Comparison of ENCODE assay signal across 16 cellular contexts in the genomic region with DNA sequence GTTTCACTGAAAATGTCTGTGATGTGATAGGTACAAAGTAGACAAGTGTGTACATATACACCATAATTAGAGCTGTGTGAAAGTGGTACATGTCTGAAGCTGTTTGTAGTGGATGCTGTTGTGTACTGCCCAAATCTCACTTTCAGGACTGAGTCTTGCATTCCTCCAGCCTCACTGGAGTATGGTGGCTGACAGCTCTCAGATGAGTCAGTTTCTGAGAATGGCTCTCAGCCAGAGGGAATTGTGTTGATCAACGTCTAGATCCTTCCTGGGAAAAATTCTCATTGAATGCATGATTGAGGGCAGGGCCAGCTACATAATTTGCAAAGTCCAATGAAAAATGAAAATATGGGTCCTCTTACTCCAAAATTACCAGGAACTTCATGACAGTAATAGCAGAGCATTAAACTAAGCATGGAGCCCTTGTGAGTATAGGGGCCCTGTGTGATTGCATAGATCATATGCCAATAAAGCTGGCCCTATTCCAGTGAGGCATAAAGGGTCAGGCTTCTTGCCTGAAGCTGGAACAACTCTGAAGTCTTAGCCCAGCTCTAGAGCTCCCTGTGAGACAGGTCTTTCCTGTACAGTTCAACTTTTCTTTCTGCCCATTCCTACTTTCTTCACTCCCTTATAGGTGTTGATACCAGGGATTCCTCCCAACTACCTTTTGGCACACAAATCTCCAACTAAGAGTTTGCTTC. TPM values are rescaled to one million over a fixed set of nuclear protein-coding genes. Genes with fewer than 3 reads are reported as not detected.
A peak's percentile ranks its signal among the peaks of the same experiment; 100 is the strongest.
DNase-seq lines count a peak whose midpoint lies in the region; ATAC-seq and TF ChIP-seq lines count a peak whose summit lies in the region.
"Had no signal": no experiment of that assay in that cellular context is flagged by ENCODE, and none has a peak within 500 bp of the region (broad histone marks: within the 10 kb centered on the region; RNA-seq: fewer than 3 reads in every experiment).

No MANE protein-coding gene starts in this region.

- peaks cover 0 to 24% (median 0%) of the 10 kb centered on the region in 3 donors for H3K4me1 ChIP-seq in gastroesophageal sphincter
- H3K4me1 ChIP-seq: SJSA1 had no signal

- H3K36me3 ChIP-seq in gastroesophageal sphincter = no peaks in the 10 kb centered on the region
- H3K36me3 ChIP-seq: BLaER1, gastrocnemius medialis, SJSA1 had no signal

- ATAC-seq in gastroesophageal sphincter (no peak), Right ventricle myocardium superior (ENCODE audit: poor library complexity) (no peak), GM21515 (IDR thresholded peaks at IDR 0.05; ENCODE audit: unreplicated experiment) (no peak), GM18520 (IDR thresholded peaks at IDR 0.05; ENCODE audit: unreplicated experiment) (no peak)
- ATAC-seq: gastrocnemius medialis; stimulated activated naive B cell treated with anti-CD40 and anti-IgM and Interleukin-4, amounts not matched to agents 10 μg/mL and 1 μg/mL and 100 μg/mL, for 72 hours had no signal

- TF ChIP-seq CTCF in choroid plexus epithelial cell (conservative IDR thresholded peaks at IDR 0.05; ENCODE audit: low read depth, low read length) = no peak
- TF ChIP-seq CTCF in gastroesophageal sphincter (IDR thresholded peaks at IDR 0.05) = no peak

- no peak for TF ChIP-seq POLR2A in gastroesophageal sphincter (IDR thresholded peaks at IDR 0.05)

- no peak for TF ChIP-seq EP300 in gastroesophageal sphincter (IDR thresholded peaks at IDR 0.05)

- H3K27me3 ChIP-seq in gastroesophageal sphincter = no peaks in the 10 kb centered on the region
- H3K27me3 ChIP-seq: BLaER1 had no signal

- WGBS in gastroesophageal sphincter (ENCODE audit: low coverage in 1 of 2), 2 donors = 0% methylated on average over 1 of the region's 1 CpG; no CpG with 5 or more reads in 1 of the 2 donors

- no peaks in the 10 kb centered on the region for H3K9me3 ChIP-seq in gastroesophageal sphincter
- H3K9me3 ChIP-seq: BLaER1, gastrocnemius medialis, SJSA1 had no signal

- peak; percentile 68 for DNase-seq in EL
- peak; percentile 63 for DNase-seq in NCI-H226
- peak; percentile 71 for DNase-seq in choroid plexus epithelial cell (ENCODE audit: low read depth)
- peak; percentile 37 to 89 for DNase-seq in lung microvascular endothelial cell (ENCODE audit: low read depth in 2 of 2)
- no peak for DNase-seq in Right ventricle myocardium superior
- DNase-seq: DND-41; gastrocnemius medialis; NCI-H748 treated with DMSO at 0.1 percent for 48 hours; retina; stimulated activated CD4-positive, alpha-beta T cell treated with anti-CD3 and anti-CD28 coated beads, Interleukin-4, amount 100 ng/mL, for 1 hour; stimulated activated naive B cell treated with anti-CD40 and anti-IgM and Interleukin-4, amounts not matched to agents 10 μg/mL and 1 μg/mL and 100 μg/mL, for 72 hours had no signal

- intact Hi-C loops in Right ventricle myocardium superior (cut with DNase I) = loop anchor here (5.0 to 10.0 kb wide), 3 partner anchors 115 to 368 kb away; partner anchors contain the start of gene CALCB

- H3K4me3 ChIP-seq in choroid plexus epithelial cell (ENCODE audit: low read depth, low read length) (no peak overlapping the region), gastroesophageal sphincter (no peak overlapping the region)
- H3K4me3 ChIP-seq: BLaER1, gastrocnemius medialis, SJSA1 had no signal

- H3K27ac ChIP-seq in gastroesophageal sphincter = no peak overlapping the region
- H3K27ac ChIP-seq: BLaER1, gastrocnemius medialis, SJSA1 had no signal

RNA-seq across cellular contexts. Expression of gene CYP2R1, which starts 10.8 kb away (rescaled TPM):
- 5.8 and 6.1 TPM in 2 replicates for total RNA-seq in lung microvascular endothelial cell
- 10 to 100 TPM; 13.5 to 22.7 (median 14.9) TPM for total RNA-seq in gastroesophageal sphincter
- 5.0 TPM for total RNA-seq in Right ventricle myocardium superior
